Comparison of ENCODE assay signal across 1 cellular context in the genomic region with DNA sequence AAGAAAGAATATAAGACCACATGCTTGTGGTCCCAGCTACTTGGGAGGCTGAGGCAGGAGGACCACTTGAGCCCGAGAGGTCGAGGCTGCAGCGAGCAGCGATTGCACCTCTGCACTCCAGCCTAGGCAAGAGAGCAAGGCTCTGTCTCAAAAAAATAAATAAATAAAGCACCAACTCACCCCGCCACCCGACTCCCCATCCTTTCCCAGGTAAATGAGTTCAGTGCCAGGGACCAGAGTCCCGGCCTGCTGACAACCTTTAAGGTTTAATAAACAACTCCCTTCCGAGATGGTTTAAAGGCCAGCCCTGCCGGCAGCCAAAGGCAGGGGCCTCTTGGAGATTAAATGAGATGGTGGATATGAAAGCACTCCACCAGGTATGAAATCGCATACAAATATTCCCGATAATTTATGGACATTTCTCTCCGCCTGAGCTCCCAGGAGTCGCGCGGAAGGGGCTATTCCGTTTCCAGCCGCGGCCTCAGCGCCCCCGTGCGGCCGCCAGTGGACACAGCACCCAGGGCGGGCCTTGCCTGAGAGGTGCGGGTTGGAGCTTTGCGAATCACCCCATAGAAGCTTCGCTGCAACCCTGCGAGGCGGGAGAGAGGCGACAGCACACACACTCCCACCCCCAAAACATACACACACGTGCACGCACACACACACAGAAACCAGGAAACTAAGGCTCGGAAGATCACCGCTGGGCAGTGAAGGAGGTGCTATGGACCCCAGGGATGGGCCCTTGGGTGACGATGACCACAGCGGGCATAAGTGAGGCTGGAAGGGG.
TF ChIP-seq lines count a peak whose summit lies in the region.

No MANE protein-coding gene starts in this region.

TF ChIP-seq in H1, 55 proteins besides CTCF, POLR2A, EP300 and RAD21:
- TF ChIP-seq KDM5A (IDR thresholded peaks at IDR 0.05; ENCODE audit: low read length) (no peak), SRF (IDR thresholded peaks at IDR 0.05; ENCODE audit: low read depth, low read length) (no peak), EZH2 (IDR thresholded peaks at IDR 0.05; ENCODE audit: low read depth, low read length, severe bottlenecking) (no peak), TAF7 (optimal IDR thresholded peaks at IDR 0.05; ENCODE audit: borderline replicate concordance, low read depth, low read length) (no peak), CTBP2 (IDR thresholded peaks at IDR 0.05; ENCODE audit: borderline replicate concordance, insufficient read depth, insufficient read length, low read length) (no peak), CBX5 (IDR thresholded peaks at IDR 0.05; ENCODE audit: low read depth, low read length) (no peak), SIRT6 (IDR thresholded peaks at IDR 0.05; ENCODE audit: low read length) (no peak), CHD2 (IDR thresholded peaks at IDR 0.05; ENCODE audit: low read length) (no peak), JUN (IDR thresholded peaks at IDR 0.05; ENCODE audit: low read depth, low read length) (no peak), TEAD4 (IDR thresholded peaks at IDR 0.05; ENCODE audit: low read depth, low read length) (no peak), GTF2F1 (IDR thresholded peaks at IDR 0.05; ENCODE audit: borderline replicate concordance, low read depth, low read length) (no peak), HDAC6 (IDR thresholded peaks at IDR 0.05; ENCODE audit: low read depth, low read length) (no peak), TAF1 (IDR thresholded peaks at IDR 0.05; ENCODE audit: low read depth, low read length) (no peak), ZNF274 (IDR thresholded peaks at IDR 0.05; ENCODE audit: borderline replicate concordance, extremely low read depth, low read length) (no peak), RBBP5 (IDR thresholded peaks at IDR 0.05; ENCODE audit: borderline replicate concordance, low read depth, low read length) (no peak), TCF12 (IDR thresholded peaks at IDR 0.05; ENCODE audit: low read depth, low read length) (no peak), CREB1 (IDR thresholded peaks at IDR 0.05) (0 out of 2 replicates have a peak, but pooled peaks have one; percentile 39), POU5F1 (IDR thresholded peaks at IDR 0.05; ENCODE audit: low read depth, low read length) (no peak), ASH2L (IDR thresholded peaks at IDR 0.05; ENCODE audit: low read length) (peak; percentile 63), POLR2AphosphoS5 (IDR thresholded peaks at IDR 0.05; ENCODE audit: low read depth, low read length) (no peak), GABPA (IDR thresholded peaks at IDR 0.05; ENCODE audit: borderline replicate concordance, insufficient read depth, low read length) (peak; percentile 71; the same call in 1 of the 2 replicates), BCL11A (IDR thresholded peaks at IDR 0.05; ENCODE audit: low read depth in 2 of 2, low read length in 2 of 2) (no peak), EGR1 (IDR thresholded peaks at IDR 0.05; ENCODE audit: borderline replicate concordance, low read depth, low read length) (no peak), SP4 (IDR thresholded peaks at IDR 0.05; ENCODE audit: low read length) (0 out of 2 replicates have a peak, but pooled peaks have one; percentile 75), SP2 (IDR thresholded peaks at IDR 0.05; ENCODE audit: low read length) (no peak), FOSL1 (IDR thresholded peaks at IDR 0.05; ENCODE audit: insufficient read depth, low read depth, low read length) (no peak), MAFK (IDR thresholded peaks at IDR 0.05; ENCODE audit: low read depth, low read length) (no peak)
- TF ChIP-seq, protein P1, sequence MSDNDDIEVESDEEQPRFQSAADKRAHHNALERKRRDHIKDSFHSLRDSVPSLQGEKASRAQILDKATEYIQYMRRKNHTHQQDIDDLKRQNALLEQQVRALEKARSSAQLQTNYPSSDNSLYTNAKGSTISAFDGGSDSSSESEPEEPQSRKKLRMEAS (IDR thresholded peaks at IDR 0.05), result peak; percentile 66; the same call in 1 of the 2 replicates
- TF ChIP-seq, protein P2, sequence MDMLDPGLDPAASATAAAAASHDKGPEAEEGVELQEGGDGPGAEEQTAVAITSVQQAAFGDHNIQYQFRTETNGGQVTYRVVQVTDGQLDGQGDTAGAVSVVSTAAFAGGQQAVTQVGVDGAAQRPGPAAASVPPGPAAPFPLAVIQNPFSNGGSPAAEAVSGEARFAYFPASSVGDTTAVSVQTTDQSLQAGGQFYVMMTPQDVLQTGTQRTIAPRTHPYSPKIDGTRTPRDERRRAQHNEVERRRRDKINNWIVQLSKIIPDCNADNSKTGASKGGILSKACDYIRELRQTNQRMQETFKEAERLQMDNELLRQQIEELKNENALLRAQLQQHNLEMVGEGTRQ (IDR thresholded peaks at IDR 0.05; ENCODE audit: low read length), result no peak
- TF ChIP-seq, protein P3, sequence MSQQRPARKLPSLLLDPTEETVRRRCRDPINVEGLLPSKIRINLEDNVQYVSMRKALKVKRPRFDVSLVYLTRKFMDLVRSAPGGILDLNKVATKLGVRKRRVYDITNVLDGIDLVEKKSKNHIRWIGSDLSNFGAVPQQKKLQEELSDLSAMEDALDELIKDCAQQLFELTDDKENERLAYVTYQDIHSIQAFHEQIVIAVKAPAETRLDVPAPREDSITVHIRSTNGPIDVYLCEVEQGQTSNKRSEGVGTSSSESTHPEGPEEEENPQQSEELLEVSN (IDR thresholded peaks at IDR 0.05), result peak; percentile 69
- TF ChIP-seq, protein P4, sequence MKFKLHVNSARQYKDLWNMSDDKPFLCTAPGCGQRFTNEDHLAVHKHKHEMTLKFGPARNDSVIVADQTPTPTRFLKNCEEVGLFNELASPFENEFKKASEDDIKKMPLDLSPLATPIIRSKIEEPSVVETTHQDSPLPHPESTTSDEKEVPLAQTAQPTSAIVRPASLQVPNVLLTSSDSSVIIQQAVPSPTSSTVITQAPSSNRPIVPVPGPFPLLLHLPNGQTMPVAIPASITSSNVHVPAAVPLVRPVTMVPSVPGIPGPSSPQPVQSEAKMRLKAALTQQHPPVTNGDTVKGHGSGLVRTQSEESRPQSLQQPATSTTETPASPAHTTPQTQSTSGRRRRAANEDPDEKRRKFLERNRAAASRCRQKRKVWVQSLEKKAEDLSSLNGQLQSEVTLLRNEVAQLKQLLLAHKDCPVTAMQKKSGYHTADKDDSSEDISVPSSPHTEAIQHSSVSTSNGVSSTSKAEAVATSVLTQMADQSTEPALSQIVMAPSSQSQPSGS (IDR thresholded peaks at IDR 0.05; ENCODE audit: low read length), result no peak
- TF ChIP-seq, protein P5, sequence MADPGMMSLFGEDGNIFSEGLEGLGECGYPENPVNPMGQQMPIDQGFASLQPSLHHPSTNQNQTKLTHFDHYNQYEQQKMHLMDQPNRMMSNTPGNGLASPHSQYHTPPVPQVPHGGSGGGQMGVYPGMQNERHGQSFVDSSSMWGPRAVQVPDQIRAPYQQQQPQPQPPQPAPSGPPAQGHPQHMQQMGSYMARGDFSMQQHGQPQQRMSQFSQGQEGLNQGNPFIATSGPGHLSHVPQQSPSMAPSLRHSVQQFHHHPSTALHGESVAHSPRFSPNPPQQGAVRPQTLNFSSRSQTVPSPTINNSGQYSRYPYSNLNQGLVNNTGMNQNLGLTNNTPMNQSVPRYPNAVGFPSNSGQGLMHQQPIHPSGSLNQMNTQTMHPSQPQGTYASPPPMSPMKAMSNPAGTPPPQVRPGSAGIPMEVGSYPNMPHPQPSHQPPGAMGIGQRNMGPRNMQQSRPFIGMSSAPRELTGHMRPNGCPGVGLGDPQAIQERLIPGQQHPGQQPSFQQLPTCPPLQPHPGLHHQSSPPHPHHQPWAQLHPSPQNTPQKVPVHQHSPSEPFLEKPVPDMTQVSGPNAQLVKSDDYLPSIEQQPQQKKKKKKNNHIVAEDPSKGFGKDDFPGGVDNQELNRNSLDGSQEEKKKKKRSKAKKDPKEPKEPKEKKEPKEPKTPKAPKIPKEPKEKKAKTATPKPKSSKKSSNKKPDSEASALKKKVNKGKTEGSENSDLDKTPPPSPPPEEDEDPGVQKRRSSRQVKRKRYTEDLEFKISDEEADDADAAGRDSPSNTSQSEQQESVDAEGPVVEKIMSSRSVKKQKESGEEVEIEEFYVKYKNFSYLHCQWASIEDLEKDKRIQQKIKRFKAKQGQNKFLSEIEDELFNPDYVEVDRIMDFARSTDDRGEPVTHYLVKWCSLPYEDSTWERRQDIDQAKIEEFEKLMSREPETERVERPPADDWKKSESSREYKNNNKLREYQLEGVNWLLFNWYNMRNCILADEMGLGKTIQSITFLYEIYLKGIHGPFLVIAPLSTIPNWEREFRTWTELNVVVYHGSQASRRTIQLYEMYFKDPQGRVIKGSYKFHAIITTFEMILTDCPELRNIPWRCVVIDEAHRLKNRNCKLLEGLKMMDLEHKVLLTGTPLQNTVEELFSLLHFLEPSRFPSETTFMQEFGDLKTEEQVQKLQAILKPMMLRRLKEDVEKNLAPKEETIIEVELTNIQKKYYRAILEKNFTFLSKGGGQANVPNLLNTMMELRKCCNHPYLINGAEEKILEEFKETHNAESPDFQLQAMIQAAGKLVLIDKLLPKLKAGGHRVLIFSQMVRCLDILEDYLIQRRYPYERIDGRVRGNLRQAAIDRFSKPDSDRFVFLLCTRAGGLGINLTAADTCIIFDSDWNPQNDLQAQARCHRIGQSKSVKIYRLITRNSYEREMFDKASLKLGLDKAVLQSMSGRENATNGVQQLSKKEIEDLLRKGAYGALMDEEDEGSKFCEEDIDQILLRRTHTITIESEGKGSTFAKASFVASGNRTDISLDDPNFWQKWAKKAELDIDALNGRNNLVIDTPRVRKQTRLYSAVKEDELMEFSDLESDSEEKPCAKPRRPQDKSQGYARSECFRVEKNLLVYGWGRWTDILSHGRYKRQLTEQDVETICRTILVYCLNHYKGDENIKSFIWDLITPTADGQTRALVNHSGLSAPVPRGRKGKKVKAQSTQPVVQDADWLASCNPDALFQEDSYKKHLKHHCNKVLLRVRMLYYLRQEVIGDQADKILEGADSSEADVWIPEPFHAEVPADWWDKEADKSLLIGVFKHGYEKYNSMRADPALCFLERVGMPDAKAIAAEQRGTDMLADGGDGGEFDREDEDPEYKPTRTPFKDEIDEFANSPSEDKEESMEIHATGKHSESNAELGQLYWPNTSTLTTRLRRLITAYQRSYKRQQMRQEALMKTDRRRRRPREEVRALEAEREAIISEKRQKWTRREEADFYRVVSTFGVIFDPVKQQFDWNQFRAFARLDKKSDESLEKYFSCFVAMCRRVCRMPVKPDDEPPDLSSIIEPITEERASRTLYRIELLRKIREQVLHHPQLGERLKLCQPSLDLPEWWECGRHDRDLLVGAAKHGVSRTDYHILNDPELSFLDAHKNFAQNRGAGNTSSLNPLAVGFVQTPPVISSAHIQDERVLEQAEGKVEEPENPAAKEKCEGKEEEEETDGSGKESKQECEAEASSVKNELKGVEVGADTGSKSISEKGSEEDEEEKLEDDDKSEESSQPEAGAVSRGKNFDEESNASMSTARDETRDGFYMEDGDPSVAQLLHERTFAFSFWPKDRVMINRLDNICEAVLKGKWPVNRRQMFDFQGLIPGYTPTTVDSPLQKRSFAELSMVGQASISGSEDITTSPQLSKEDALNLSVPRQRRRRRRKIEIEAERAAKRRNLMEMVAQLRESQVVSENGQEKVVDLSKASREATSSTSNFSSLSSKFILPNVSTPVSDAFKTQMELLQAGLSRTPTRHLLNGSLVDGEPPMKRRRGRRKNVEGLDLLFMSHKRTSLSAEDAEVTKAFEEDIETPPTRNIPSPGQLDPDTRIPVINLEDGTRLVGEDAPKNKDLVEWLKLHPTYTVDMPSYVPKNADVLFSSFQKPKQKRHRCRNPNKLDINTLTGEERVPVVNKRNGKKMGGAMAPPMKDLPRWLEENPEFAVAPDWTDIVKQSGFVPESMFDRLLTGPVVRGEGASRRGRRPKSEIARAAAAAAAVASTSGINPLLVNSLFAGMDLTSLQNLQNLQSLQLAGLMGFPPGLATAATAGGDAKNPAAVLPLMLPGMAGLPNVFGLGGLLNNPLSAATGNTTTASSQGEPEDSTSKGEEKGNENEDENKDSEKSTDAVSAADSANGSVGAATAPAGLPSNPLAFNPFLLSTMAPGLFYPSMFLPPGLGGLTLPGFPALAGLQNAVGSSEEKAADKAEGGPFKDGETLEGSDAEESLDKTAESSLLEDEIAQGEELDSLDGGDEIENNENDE (IDR thresholded peaks at IDR 0.05; ENCODE audit: insufficient replicate concordance, low read length), result no peak
